1 cellular context compared by ENCODE assay signal in genomic region chr11:126303623-126304456, GRCh38.
TF ChIP-seq lines count a peak whose summit lies in the region.

TSS of gene DCPS (plus strand) at chr11:126304060. CDS start at chr11:126304081, 21 bp downstream.

TF ChIP-seq in HepG2, 621 proteins besides CTCF, POLR2A, EP300 and RAD21 (continued from another document and continues in another):
- peak; percentile 56; the same call in 1 of the 2 replicates for TF ChIP-seq PAXIP1 (CRISPR knock-in tag; conservative IDR thresholded peaks at IDR 0.05)
- TF ChIP-seq SIX4 (CRISPR knock-in tag; IDR thresholded peaks at IDR 0.05): no peak
- TF ChIP-seq CBX2 (IDR thresholded peaks at IDR 0.05; ENCODE audit: low read depth, low read length): no peak
- TF ChIP-seq CBX2 (CRISPR knock-in tag; IDR thresholded peaks at IDR 0.05; ENCODE audit: low read depth): no peak
- TF ChIP-seq REPIN1 (CRISPR knock-in tag; IDR thresholded peaks at IDR 0.05; ENCODE audit: borderline replicate concordance, low read depth): peak; percentile 91; the same call in 1 of the 2 replicates
- TF ChIP-seq ZBTB46 (CRISPR knock-in tag; IDR thresholded peaks at IDR 0.05; ENCODE audit: borderline replicate concordance): no peak
- TF ChIP-seq HMGXB4 (CRISPR knock-in tag; IDR thresholded peaks at IDR 0.05; ENCODE audit: borderline replicate concordance in 1 of 2, low read depth in 1 of 2): peak; percentile 88 to 95
- TF ChIP-seq GATAD2A (CRISPR knock-in tag; IDR thresholded peaks at IDR 0.05): peak; percentile 62
- 0 out of 2 replicates have a peak, but pooled peaks have one; percentile 79 for TF ChIP-seq TP53 (CRISPR knock-in tag; conservative IDR thresholded peaks at IDR 0.05)
- peak; percentile 80; the same call in 1 of the 2 replicates for TF ChIP-seq MTA1 (CRISPR knock-in tag; IDR thresholded peaks at IDR 0.05; ENCODE audit: borderline replicate concordance)
- TF ChIP-seq SRSF9 (IDR thresholded peaks at IDR 0.05; ENCODE audit: borderline replicate concordance, insufficient read depth, low read depth, low read length, poor library complexity, severe bottlenecking): no peak
- TF ChIP-seq, protein P1, sequence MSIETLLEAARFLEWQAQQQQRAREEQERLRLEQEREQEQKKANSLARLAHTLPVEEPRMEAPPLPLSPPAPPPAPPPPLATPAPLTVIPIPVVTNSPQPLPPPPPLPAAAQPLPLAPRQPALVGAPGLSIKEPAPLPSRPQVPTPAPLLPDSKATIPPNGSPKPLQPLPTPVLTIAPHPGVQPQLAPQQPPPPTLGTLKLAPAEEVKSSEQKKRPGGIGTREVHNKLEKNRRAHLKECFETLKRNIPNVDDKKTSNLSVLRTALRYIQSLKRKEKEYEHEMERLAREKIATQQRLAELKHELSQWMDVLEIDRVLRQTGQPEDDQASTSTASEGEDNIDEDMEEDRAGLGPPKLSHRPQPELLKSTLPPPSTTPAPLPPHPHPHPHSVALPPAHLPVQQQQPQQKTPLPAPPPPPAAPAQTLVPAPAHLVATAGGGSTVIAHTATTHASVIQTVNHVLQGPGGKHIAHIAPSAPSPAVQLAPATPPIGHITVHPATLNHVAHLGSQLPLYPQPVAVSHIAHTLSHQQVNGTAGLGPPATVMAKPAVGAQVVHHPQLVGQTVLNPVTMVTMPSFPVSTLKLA (IDR thresholded peaks at IDR 0.05): 0 out of 2 replicates have a peak, but pooled peaks have one; percentile 31
- peak; percentile 93 for TF ChIP-seq IRF9 (CRISPR knock-in tag; IDR thresholded peaks at IDR 0.05; ENCODE audit: borderline replicate concordance)
- TF ChIP-seq NR2C2 (CRISPR knock-in tag; IDR thresholded peaks at IDR 0.05; ENCODE audit: borderline replicate concordance): peak; percentile 69
- peak; percentile 86; the same call in 1 of the 2 replicates for TF ChIP-seq ZNF780A (CRISPR knock-in tag; IDR thresholded peaks at IDR 0.05)
- TF ChIP-seq ZNF891 (CRISPR knock-in tag; IDR thresholded peaks at IDR 0.05): peak; percentile 79
- TF ChIP-seq NKX3-1 (CRISPR knock-in tag; IDR thresholded peaks at IDR 0.05): peak; percentile 54; the same call in 1 of the 2 replicates
- peak; percentile 75 for TF ChIP-seq MIER2 (CRISPR knock-in tag; IDR thresholded peaks at IDR 0.05)
- peak; percentile 86 for TF ChIP-seq HOXA9 (CRISPR knock-in tag; IDR thresholded peaks at IDR 0.05; ENCODE audit: borderline replicate concordance)
- no peak for TF ChIP-seq GTF3A (CRISPR knock-in tag; conservative IDR thresholded peaks at IDR 0.05)
- no peak for TF ChIP-seq SCMH1 (CRISPR knock-in tag; IDR thresholded peaks at IDR 0.05; ENCODE audit: borderline replicate concordance)
- TF ChIP-seq NFIC (IDR thresholded peaks at IDR 0.05; ENCODE audit: low read length): no peak
- peak; percentile 87 for TF ChIP-seq JARID2 (CRISPR knock-in tag; IDR thresholded peaks at IDR 0.05; ENCODE audit: insufficient replicate concordance)
- peak; percentile 89; the same call in 1 of the 2 replicates for TF ChIP-seq MYNN (CRISPR knock-in tag; IDR thresholded peaks at IDR 0.05; ENCODE audit: low read depth)
- TF ChIP-seq ZBTB10 (CRISPR knock-in tag; IDR thresholded peaks at IDR 0.05; ENCODE audit: borderline replicate concordance): no peak
- TF ChIP-seq HMG20B (CRISPR knock-in tag; conservative IDR thresholded peaks at IDR 0.05): peak; percentile 38; the same call in 1 of the 2 replicates
- TF ChIP-seq, protein P2, sequence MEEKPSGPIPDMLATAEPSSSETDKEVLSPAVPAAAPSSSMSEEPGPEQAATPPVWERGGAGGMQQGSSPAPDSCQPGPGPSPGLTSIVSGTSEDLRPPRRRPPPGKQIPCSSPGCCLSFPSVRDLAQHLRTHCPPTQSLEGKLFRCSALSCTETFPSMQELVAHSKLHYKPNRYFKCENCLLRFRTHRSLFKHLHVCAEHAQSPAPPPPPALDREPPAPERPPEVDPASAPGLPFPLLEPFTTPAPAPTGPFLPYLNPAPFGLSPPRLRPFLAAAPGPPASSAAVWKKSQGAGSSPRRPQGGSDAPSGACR (CRISPR knock-in tag; IDR thresholded peaks at IDR 0.05): peak; percentile 41; the same call in 1 of the 2 replicates
- TF ChIP-seq, protein P3, sequence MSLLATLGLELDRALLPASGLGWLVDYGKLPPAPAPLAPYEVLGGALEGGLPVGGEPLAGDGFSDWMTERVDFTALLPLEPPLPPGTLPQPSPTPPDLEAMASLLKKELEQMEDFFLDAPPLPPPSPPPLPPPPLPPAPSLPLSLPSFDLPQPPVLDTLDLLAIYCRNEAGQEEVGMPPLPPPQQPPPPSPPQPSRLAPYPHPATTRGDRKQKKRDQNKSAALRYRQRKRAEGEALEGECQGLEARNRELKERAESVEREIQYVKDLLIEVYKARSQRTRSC (CRISPR knock-in tag; IDR thresholded peaks at IDR 0.05; ENCODE audit: low read depth): 0 out of 2 replicates have a peak, but pooled peaks have one; percentile 63
- TF ChIP-seq HBP1 (CRISPR knock-in tag; IDR thresholded peaks at IDR 0.05; ENCODE audit: low read depth): peak; percentile 77; the same call in 1 of the 2 replicates
- no peak for TF ChIP-seq SUZ12 (IDR thresholded peaks at IDR 0.05; ENCODE audit: low read depth, low read length)
- peak; percentile 91 for TF ChIP-seq ZNF234 (CRISPR knock-in tag; conservative IDR thresholded peaks at IDR 0.05)
- TF ChIP-seq ZFP36 (IDR thresholded peaks at IDR 0.05; ENCODE audit: borderline replicate concordance, low read depth, low read length, partially characterized antibody): no peak
- TF ChIP-seq PATZ1 (CRISPR knock-in tag; IDR thresholded peaks at IDR 0.05): peak; percentile 58; the same call in 1 of the 2 replicates
- TF ChIP-seq, protein P4, sequence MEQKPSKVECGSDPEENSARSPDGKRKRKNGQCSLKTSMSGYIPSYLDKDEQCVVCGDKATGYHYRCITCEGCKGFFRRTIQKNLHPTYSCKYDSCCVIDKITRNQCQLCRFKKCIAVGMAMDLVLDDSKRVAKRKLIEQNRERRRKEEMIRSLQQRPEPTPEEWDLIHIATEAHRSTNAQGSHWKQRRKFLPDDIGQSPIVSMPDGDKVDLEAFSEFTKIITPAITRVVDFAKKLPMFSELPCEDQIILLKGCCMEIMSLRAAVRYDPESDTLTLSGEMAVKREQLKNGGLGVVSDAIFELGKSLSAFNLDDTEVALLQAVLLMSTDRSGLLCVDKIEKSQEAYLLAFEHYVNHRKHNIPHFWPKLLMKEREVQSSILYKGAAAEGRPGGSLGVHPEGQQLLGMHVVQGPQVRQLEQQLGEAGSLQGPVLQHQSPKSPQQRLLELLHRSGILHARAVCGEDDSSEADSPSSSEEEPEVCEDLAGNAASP (CRISPR knock-in tag; IDR thresholded peaks at IDR 0.05; ENCODE audit: borderline replicate concordance): peak; percentile 51; the same call in 1 of the 2 replicates
- TF ChIP-seq ZKSCAN8 (CRISPR knock-in tag; IDR thresholded peaks at IDR 0.05; ENCODE audit: borderline replicate concordance): no peak; the same call in 1 of the 2 replicates
- TF ChIP-seq ESRRA (CRISPR knock-in tag; IDR thresholded peaks at IDR 0.05; ENCODE audit: low read depth): peak; percentile 79; the same call in 1 of the 2 replicates
- peak; percentile 83 for TF ChIP-seq RXRA (CRISPR knock-in tag; IDR thresholded peaks at IDR 0.05)
- peak; percentile 34 for TF ChIP-seq SIN3B (IDR thresholded peaks at IDR 0.05; ENCODE audit: low read length)
- no peak for TF ChIP-seq PCBP1 (IDR thresholded peaks at IDR 0.05; ENCODE audit: borderline replicate concordance, low read depth, low read length)
- peak; percentile 74 for TF ChIP-seq ZNF143 (CRISPR knock-in tag; IDR thresholded peaks at IDR 0.05)
